ENCODE assay signal across 1 cellular context in the genomic region with DNA sequence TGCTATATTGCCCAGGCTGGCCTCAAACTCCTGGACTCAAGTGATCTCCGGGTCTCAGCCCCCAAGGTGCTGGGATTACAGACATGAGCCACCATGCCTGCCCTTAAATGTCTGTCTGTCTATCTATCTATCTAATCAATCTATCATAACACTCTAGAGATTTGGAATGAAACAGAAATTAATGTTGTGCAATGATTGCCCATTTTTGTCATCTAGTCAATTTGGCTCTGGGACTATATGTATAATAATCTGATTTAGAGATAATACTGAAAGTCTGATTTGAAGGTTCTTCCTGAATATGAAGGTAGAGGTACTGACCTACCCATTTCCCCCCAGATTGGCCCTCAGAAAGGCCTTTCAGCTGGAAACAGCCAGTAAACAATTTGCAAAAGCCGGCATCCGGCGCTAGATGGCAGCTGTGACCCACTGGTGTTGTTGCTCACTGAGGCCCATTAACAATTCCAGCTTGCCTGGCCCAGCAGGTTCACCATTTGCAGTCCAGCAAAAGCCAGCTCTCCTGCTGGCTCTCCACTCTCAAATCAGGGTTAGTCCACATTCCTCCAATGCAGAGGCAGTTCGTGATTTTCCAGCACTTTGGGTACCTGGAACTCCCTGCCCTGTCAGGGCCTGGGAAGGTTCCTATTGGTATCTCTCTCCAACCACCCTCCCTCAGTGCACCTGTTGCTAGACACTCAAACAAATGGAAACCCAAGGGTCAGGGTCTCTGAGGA.
TF ChIP-seq lines count a peak whose summit lies in the region.

No MANE protein-coding gene starts in this region.

TF ChIP-seq in HepG2, 621 proteins besides CTCF, POLR2A, EP300 and RAD21 (continued from another document and continues in another):
- TF ChIP-seq, protein P1, sequence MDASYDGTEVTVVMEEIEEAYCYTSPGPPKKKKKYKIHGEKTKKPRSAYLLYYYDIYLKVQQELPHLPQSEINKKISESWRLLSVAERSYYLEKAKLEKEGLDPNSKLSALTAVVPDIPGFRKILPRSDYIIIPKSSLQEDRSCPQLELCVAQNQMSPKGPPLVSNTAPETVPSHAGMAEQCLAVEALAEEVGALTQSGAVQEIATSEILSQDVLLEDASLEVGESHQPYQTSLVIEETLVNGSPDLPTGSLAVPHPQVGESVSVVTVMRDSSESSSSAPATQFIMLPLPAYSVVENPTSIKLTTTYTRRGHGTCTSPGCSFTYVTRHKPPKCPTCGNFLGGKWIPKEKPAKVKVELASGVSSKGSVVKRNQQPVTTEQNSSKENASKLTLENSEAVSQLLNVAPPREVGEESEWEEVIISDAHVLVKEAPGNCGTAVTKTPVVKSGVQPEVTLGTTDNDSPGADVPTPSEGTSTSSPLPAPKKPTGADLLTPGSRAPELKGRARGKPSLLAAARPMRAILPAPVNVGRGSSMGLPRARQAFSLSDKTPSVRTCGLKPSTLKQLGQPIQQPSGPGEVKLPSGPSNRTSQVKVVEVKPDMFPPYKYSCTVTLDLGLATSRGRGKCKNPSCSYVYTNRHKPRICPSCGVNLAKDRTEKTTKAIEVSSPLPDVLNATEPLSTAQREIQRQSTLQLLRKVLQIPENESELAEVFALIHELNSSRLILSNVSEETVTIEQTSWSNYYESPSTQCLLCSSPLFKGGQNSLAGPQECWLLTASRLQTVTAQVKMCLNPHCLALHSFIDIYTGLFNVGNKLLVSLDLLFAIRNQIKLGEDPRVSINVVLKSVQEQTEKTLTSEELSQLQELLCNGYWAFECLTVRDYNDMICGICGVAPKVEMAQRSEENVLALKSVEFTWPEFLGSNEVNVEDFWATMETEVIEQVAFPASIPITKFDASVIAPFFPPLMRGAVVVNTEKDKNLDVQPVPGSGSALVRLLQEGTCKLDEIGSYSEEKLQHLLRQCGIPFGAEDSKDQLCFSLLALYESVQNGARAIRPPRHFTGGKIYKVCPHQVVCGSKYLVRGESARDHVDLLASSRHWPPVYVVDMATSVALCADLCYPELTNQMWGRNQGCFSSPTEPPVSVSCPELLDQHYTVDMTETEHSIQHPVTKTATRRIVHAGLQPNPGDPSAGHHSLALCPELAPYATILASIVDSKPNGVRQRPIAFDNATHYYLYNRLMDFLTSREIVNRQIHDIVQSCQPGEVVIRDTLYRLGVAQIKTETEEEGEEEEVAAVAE (CRISPR knock-in tag; IDR thresholded peaks at IDR 0.05; ENCODE audit: borderline replicate concordance) = peak; percentile 46; the same call in 1 of the 2 replicates
- TF ChIP-seq ZFP62 (CRISPR knock-in tag; IDR thresholded peaks at IDR 0.05) (no peak), ZBTB26 (CRISPR knock-in tag; IDR thresholded peaks at IDR 0.05; ENCODE audit: borderline replicate concordance) (peak; percentile 53; the same call in 1 of the 2 replicates), TFDP1 (CRISPR knock-in tag; IDR thresholded peaks at IDR 0.05; ENCODE audit: borderline replicate concordance) (no peak), IRF2 (CRISPR knock-in tag; IDR thresholded peaks at IDR 0.05) (peak; percentile 62; the same call in 1 of the 2 replicates), CBX2 (IDR thresholded peaks at IDR 0.05; ENCODE audit: low read depth, low read length) (no peak), CBX2 (CRISPR knock-in tag; IDR thresholded peaks at IDR 0.05; ENCODE audit: low read depth) (no peak), ZNF589 (CRISPR knock-in tag; conservative IDR thresholded peaks at IDR 0.05) (no peak), ZNF605 (CRISPR knock-in tag; IDR thresholded peaks at IDR 0.05) (no peak), LRRFIP1 (CRISPR knock-in tag; conservative IDR thresholded peaks at IDR 0.05) (no peak), SOX13 (IDR thresholded peaks at IDR 0.05) (no peak), SOX13 (CRISPR knock-in tag; conservative IDR thresholded peaks at IDR 0.05 in 1 of 2, IDR thresholded peaks at IDR 0.05 in 1 of 2) (peak in 1 of 2 experiments; percentile 5; a peak in 1 of 4 replicates), HOXA9 (CRISPR knock-in tag; IDR thresholded peaks at IDR 0.05; ENCODE audit: borderline replicate concordance) (no peak), ELF3 (CRISPR knock-in tag; IDR thresholded peaks at IDR 0.05) (peak; percentile 81; the same call in 1 of the 2 replicates), ZNF616 (CRISPR knock-in tag; IDR thresholded peaks at IDR 0.05; ENCODE audit: low read depth) (0 out of 2 replicates have a peak, but pooled peaks have one; percentile 23), TEAD3 (CRISPR knock-in tag; optimal IDR thresholded peaks at IDR 0.05; ENCODE audit: borderline replicate concordance) (peak; percentile 77), ELF1 (CRISPR knock-in tag; IDR thresholded peaks at IDR 0.05) (peak; percentile 31; the same call in 1 of the 2 replicates), MAFK (conservative IDR thresholded peaks at IDR 0.05 in 1 of 2, IDR thresholded peaks at IDR 0.05 in 1 of 2; ENCODE audit: low read length in 2 of 2) (no peak), EEA1 (CRISPR knock-in tag; IDR thresholded peaks at IDR 0.05; ENCODE audit: borderline replicate concordance) (no peak), ZBTB42 (CRISPR knock-in tag; IDR thresholded peaks at IDR 0.05) (no peak), PRMT3 (CRISPR knock-in tag; IDR thresholded peaks at IDR 0.05; ENCODE audit: borderline replicate concordance, low read depth) (no peak), PRDM4 (CRISPR knock-in tag; IDR thresholded peaks at IDR 0.05; ENCODE audit: borderline replicate concordance) (peak; percentile 73; the same call in 1 of the 2 replicates), EHMT2 (IDR thresholded peaks at IDR 0.05; ENCODE audit: borderline replicate concordance, low read depth, low read length) (no peak), ZNF672 (CRISPR knock-in tag; IDR thresholded peaks at IDR 0.05) (no peak), TSC22D2 (CRISPR knock-in tag; IDR thresholded peaks at IDR 0.05; ENCODE audit: borderline replicate concordance) (peak; percentile 64; the same call in 1 of the 2 replicates)
- TF ChIP-seq, protein P2, sequence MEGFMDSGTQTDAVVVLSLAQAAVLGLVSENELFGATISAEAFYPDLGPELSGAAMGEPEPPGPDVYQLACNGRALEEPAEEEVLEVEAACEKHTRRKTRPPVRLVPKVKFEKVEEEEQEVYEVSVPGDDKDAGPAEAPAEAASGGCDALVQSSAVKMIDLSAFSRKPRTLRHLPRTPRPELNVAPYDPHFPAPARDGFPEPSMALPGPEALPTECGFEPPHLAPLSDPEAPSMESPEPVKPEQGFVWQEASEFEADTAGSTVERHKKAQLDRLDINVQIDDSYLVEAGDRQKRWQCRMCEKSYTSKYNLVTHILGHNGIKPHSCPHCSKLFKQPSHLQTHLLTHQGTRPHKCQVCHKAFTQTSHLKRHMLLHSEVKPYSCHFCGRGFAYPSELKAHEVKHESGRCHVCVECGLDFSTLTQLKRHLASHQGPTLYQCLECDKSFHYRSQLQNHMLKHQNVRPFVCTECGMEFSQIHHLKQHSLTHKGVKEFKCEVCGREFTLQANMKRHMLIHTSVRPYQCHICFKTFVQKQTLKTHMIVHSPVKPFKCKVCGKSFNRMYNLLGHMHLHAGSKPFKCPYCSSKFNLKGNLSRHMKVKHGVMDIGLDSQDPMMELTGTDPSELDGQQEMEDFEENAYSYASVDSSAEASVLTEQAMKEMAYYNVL (CRISPR knock-in tag; IDR thresholded peaks at IDR 0.05; ENCODE audit: borderline replicate concordance) = no peak
- TF ChIP-seq, protein P3, sequence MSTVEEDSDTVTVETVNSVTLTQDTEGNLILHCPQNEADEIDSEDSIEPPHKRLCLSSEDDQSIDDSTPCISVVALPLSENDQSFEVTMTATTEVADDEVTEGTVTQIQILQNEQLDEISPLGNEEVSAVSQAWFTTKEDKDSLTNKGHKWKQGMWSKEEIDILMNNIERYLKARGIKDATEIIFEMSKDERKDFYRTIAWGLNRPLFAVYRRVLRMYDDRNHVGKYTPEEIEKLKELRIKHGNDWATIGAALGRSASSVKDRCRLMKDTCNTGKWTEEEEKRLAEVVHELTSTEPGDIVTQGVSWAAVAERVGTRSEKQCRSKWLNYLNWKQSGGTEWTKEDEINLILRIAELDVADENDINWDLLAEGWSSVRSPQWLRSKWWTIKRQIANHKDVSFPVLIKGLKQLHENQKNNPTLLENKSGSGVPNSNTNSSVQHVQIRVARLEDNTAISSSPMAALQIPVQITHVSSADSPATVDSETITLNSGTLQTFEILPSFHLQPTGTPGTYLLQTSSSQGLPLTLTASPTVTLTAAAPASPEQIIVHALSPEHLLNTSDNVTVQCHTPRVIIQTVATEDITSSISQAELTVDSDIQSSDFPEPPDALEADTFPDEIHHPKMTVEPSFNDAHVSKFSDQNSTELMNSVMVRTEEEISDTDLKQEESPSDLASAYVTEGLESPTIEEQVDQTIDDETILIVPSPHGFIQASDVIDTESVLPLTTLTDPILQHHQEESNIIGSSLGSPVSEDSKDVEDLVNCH (CRISPR knock-in tag; IDR thresholded peaks at IDR 0.05) = no peak
- TF ChIP-seq, protein P4, sequence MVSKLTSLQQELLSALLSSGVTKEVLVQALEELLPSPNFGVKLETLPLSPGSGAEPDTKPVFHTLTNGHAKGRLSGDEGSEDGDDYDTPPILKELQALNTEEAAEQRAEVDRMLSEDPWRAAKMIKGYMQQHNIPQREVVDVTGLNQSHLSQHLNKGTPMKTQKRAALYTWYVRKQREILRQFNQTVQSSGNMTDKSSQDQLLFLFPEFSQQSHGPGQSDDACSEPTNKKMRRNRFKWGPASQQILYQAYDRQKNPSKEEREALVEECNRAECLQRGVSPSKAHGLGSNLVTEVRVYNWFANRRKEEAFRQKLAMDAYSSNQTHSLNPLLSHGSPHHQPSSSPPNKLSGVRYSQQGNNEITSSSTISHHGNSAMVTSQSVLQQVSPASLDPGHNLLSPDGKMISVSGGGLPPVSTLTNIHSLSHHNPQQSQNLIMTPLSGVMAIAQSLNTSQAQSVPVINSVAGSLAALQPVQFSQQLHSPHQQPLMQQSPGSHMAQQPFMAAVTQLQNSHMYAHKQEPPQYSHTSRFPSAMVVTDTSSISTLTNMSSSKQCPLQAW (CRISPR knock-in tag; IDR thresholded peaks at IDR 0.05) = peak; percentile 23; the same call in 1 of the 2 replicates
- TF ChIP-seq, protein P5, sequence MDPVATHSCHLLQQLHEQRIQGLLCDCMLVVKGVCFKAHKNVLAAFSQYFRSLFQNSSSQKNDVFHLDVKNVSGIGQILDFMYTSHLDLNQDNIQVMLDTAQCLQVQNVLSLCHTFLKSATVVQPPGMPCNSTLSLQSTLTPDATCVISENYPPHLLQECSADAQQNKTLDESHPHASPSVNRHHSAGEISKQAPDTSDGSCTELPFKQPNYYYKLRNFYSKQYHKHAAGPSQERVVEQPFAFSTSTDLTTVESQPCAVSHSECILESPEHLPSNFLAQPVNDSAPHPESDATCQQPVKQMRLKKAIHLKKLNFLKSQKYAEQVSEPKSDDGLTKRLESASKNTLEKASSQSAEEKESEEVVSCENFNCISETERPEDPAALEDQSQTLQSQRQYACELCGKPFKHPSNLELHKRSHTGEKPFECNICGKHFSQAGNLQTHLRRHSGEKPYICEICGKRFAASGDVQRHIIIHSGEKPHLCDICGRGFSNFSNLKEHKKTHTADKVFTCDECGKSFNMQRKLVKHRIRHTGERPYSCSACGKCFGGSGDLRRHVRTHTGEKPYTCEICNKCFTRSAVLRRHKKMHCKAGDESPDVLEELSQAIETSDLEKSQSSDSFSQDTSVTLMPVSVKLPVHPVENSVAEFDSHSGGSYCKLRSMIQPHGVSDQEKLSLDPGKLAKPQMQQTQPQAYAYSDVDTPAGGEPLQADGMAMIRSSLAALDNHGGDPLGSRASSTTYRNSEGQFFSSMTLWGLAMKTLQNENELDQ (CRISPR knock-in tag; IDR thresholded peaks at IDR 0.05; ENCODE audit: borderline replicate concordance) = no peak
